9 cellular contexts compared by ENCODE assay signal in genomic region chr5:137752873-137753226, GRCh38. TPM values are rescaled to one million over a fixed set of nuclear protein-coding genes. Genes with fewer than 3 reads are reported as not detected.
DNase-seq lines count a peak whose midpoint lies in the region; ATAC-seq, FAIRE-seq and TF ChIP-seq lines count a peak whose summit lies in the region.
"Had no signal": no experiment of that assay in that cellular context is flagged by ENCODE, and none has a peak within 500 bp of the region (broad histone marks: within the 10 kb centered on the region; RNA-seq: fewer than 3 reads in every experiment).

No MANE protein-coding gene starts in this region.

- POLR2A ChIA-PET in OCI-LY7 (lab: Charles Lee) (interaction anchor here (0.7 to 1.5 kb wide), 7 partner anchors 11 to 584 kb away, joined by 3 to 5 read pairs (median 3); partner anchors contain the start of gene FAM13B), HepG2 (lab: Yijun Ruan, JAX) (interaction anchor here (1.7 kb wide), 1 partner anchor 281 kb away, joined by 7 read pairs; the partner anchor contains the start of gene FAM13B)

- BruUV-seq in OCI-LY7 (replicated peaks; lab: Mats Ljungman, UMichigan) (no TSS peak), HepG2 (replicated peaks; lab: Mats Ljungman, UMichigan) (no TSS peak)

- in situ Hi-C loops in HepG2 (cut with HindIII; ENCODE audit: extremely low pct_ligation_motif_present, low pct_unique_long_range_greater_than_20kb), result no loop called here

- H3K4me1 ChIP-seq in OCI-LY7 (ENCODE audit: insufficient read depth, low read length, poor library complexity, severe bottlenecking), result peaks cover 23% of the 10 kb centered on the region
- no peaks in the 10 kb centered on the region for H3K4me1 ChIP-seq in breast epithelium
- peaks cover 26% of the 10 kb centered on the region for H3K4me1 ChIP-seq in HepG2 (ENCODE audit: insufficient read depth, low read length)
- peaks cover 2% of the 10 kb centered on the region for H3K4me1 ChIP-seq in thymus (ENCODE audit: control insufficient read depth, insufficient read depth, low read length)

- H3K9ac ChIP-seq in HepG2 (ENCODE audit: insufficient read depth, low read depth, low read length), result peak overlapping the region; percentile 99

- peak; percentile 25 for DNase-seq in activated T-cell treated with anti-CD3 and anti-CD28 coated beads for 48 hours (ENCODE audit: low read depth)
- no peak for DNase-seq in activated T-cell treated with anti-CD3 and anti-CD28 coated beads for 4 hours
- DNase-seq in OCI-LY7 (ENCODE audit: low spot score), result peak; percentile 58
- DNase-seq in breast epithelium (ENCODE audit: low spot score in 2 of 2), result no peak
- peak; percentile 17 for DNase-seq in HepG2 (ENCODE audit: low spot score)
- DNase-seq in SHP77 treated with DMSO at 0.1 percent for 48 hours (lab: John Stamatoyannopoulos, UW), result no peak

- no peaks in the 10 kb centered on the region for H3K9me2 ChIP-seq in OCI-LY7 (ENCODE audit: insufficient read depth, low read length)

- intact Hi-C loops in OCI-LY7 (cut with micrococcal nuclease; ENCODE audit: unreplicated experiment) (loop anchor here (1.0 to 10.0 kb wide), 4 partner anchors 280 to 1588 kb away; partner anchors contain the start of genes BRD8 and FAM13B), breast epithelium (cut with DNase I; ENCODE audit: low total_unique reads) (no loop called here), HepG2 (cut with micrococcal nuclease; ENCODE audit: unreplicated experiment) (loop anchor here (10.0 kb wide), 1 partner anchor 142 kb away; no protein-coding TSS in a partner anchor)

- H3K4me3 ChIP-seq in OCI-LY7 (ENCODE audit: low read depth, low read length, poor library complexity, severe bottlenecking), result peak overlapping the region; percentile 99
- H3K4me3 ChIP-seq in breast epithelium, result peak overlapping the region; percentile 78 to 91 (median 88)
- peak overlapping the region; percentile 89 to 100 (median 98) for H3K4me3 ChIP-seq in HepG2 (replicated peaks in 1 of 3; ENCODE audit: insufficient read depth in 1 of 3, low read depth in 2 of 3, low read length in 3 of 3)
- peak overlapping the region; percentile 86 for H3K4me3 ChIP-seq in thymus (ENCODE audit: low read length)

- WGBS in HepG2 (ENCODE audit: low lambda C conversion rate), result 3% methylated on average over 3 of the region's 6 CpGs
- under 1% methylated on average over 6 of the region's 6 CpGs for WGBS in thymus

- TF ChIP-seq CTCF in OCI-LY7 (conservative IDR thresholded peaks at IDR 0.05; ENCODE audit: low read length) (no peak), breast epithelium (IDR thresholded peaks at IDR 0.05) (no peak), HepG2 (CRISPR knock-in tag; IDR thresholded peaks at IDR 0.05) (no peak)

- H3K9me3 ChIP-seq in OCI-LY7 (ENCODE audit: low read length), result 0 out of 2 replicates have a peak, but pooled peaks cover 6% of the 10 kb centered on the region
- H3K9me3 ChIP-seq in breast epithelium, result no peaks in the 10 kb centered on the region
- no peaks in the 10 kb centered on the region for H3K9me3 ChIP-seq in HepG2 (ENCODE audit: low read length)
- H3K9me3 ChIP-seq in thymus (ENCODE audit: control insufficient read depth), result no peaks in the 10 kb centered on the region

- TF ChIP-seq POLR2A in breast epithelium (IDR thresholded peaks at IDR 0.05), result no peak
- no peak for TF ChIP-seq POLR2A in HepG2 (IDR thresholded peaks at IDR 0.05; ENCODE audit: insufficient read depth in 1 of 2, low read depth in 2 of 2, low read length in 2 of 2)

- CTCF ChIA-PET in OCI-LY7 (lab: Charles Lee; ENCODE audit: unreplicated experiment) (no interaction called here), HepG2 (lab: Yijun Ruan, JAX; ENCODE audit: low intra/inter-chr PET ratio, low total read pairs) (interaction anchor here (1.7 kb wide), 1 partner anchor 70 kb away, joined by 5 read pairs; no protein-coding TSS in a partner anchor)

- peaks cover 51% of the 10 kb centered on the region for H4K20me1 ChIP-seq in OCI-LY7 (ENCODE audit: insufficient read depth, low read length)
- H4K20me1 ChIP-seq in HepG2 (ENCODE audit: insufficient read depth, low read length), result peaks cover 23% of the 10 kb centered on the region

- no peak for FAIRE-seq in HepG2 (lab: Jason Lieb, UNC)
- FAIRE-seq: GM18507 had no signal

- H2AFZ ChIP-seq in OCI-LY7 (ENCODE audit: low read length) (no peak overlapping the region), HepG2 (ENCODE audit: low read length) (no peak overlapping the region)

- H3K36me3 ChIP-seq in OCI-LY7 (ENCODE audit: insufficient read depth, low read length) (peaks cover 53% of the 10 kb centered on the region), breast epithelium (no peaks in the 10 kb centered on the region), HepG2 (replicated peaks in 1 of 2; ENCODE audit: control insufficient read depth in 1 of 2, insufficient read depth in 2 of 2, low read length in 2 of 2) (no peaks in the 10 kb centered on the region), thymus (ENCODE audit: control insufficient read depth, insufficient read depth) (no peaks in the 10 kb centered on the region)

- TF ChIP-seq RAD21 in HepG2 (CRISPR knock-in tag; IDR thresholded peaks at IDR 0.05), result no peak

- no peak for ATAC-seq in HepG2
- no peak for ATAC-seq in HG03457 (IDR thresholded peaks at IDR 0.05; ENCODE audit: unreplicated experiment)

- H3K27me3 ChIP-seq in breast epithelium (no peaks in the 10 kb centered on the region), HepG2 (ENCODE audit: control insufficient read depth in 1 of 2, insufficient read depth in 2 of 2, low read length in 2 of 2) (peaks cover 0 to 2% of the 10 kb centered on the region in 2 experiments; a peak in 1 of 5 replicates), thymus (ENCODE audit: control insufficient read depth, insufficient read depth) (no peaks in the 10 kb centered on the region)

- H3K79me2 ChIP-seq in OCI-LY7 (ENCODE audit: insufficient read depth, low read depth, low read length) (peaks cover 57% of the 10 kb centered on the region), HepG2 (ENCODE audit: insufficient read depth, low read length) (peaks cover 38% of the 10 kb centered on the region)

- H3K27ac ChIP-seq in OCI-LY7 (ENCODE audit: low read depth, low read length, poor library complexity, severe bottlenecking) (peak overlapping the region; percentile 72), breast epithelium (peak overlapping the region; percentile 100), HepG2 (ENCODE audit: extremely low read length, insufficient read depth, low read length) (peak overlapping the region; percentile 99), thymus (ENCODE audit: low read depth) (peak overlapping the region; percentile 100)

- TF ChIP-seq EP300 in HepG2 (IDR thresholded peaks at IDR 0.05; ENCODE audit: low read depth in 2 of 2, low read length in 2 of 2), result no peak
- TF ChIP-seq EP300 in HepG2 (CRISPR knock-in tag; IDR thresholded peaks at IDR 0.05; ENCODE audit: borderline replicate concordance), result no peak

- H3K4me2 ChIP-seq in OCI-LY7 (ENCODE audit: low read length), result peak overlapping the region; percentile 75
- H3K4me2 ChIP-seq in HepG2 (ENCODE audit: low read depth, low read length), result peak overlapping the region; percentile 87

RNA-seq across cellular contexts. Expression of gene HNRNPA0, which starts 1.3 kb away (rescaled TPM):
- 20.6 and 25.8 TPM in 2 replicates for total RNA-seq in OCI-LY7 (2014; rRNA removed; shearing (Covaris generic))
- 46.0 and 50.3 TPM in 2 replicates for total RNA-seq in OCI-LY7 (2022)
- 10 to 100 TPM; 11.5 to 13.3 (median 11.8) TPM for total RNA-seq in breast epithelium
- total RNA-seq in HepG2 (2016; rRNA removed; fragmentation: Illumina TruSeq; extraction: Trizol), result 12.9 and 16.9 TPM in 2 replicates
- 2.5 TPM in 2 replicates for total RNA-seq in HepG2 (2016; cell fraction: cytosol; rRNA removed; fragmentation: Illumina TruSeq; extraction: Trizol; ENCODE audit: low read depth)
- 14.9 TPM in 2 replicates for total RNA-seq in HepG2 (2016; cell fraction: insoluble cytoplasmic fraction; rRNA removed; fragmentation: Illumina TruSeq; extraction: Trizol)
- 8.5 and 8.9 TPM in 2 replicates for total RNA-seq in HepG2 (2016; cell fraction: membrane; rRNA removed; fragmentation: Illumina TruSeq; extraction: Trizol)
- 10.5 and 11.0 TPM in 2 replicates for total RNA-seq in HepG2 (2016; cell fraction: nucleus; rRNA removed; fragmentation: Illumina TruSeq; extraction: Trizol)
- polyA plus RNA-seq in HepG2 (2011; rRNA removed), result 9.0 and 9.6 TPM in 2 replicates
- polyA plus RNA-seq in HepG2 (2011; cell fraction: cytosol; rRNA removed), result 9.8 and 11.3 TPM in 2 replicates
- polyA plus RNA-seq in HepG2 (2011; cell fraction: nucleus; rRNA removed), result 4.5 and 4.6 TPM in 2 replicates
- 15.9 and 21.6 TPM in 2 replicates for polyA plus RNA-seq in HepG2 (2012)
- 3.6 and 3.8 TPM in 2 replicates for polyA plus RNA-seq in HepG2 (2016; cell fraction: cytosol; fragmentation: Illumina TruSeq; extraction: Trizol; ENCODE audit: low read depth)
- 39.4 and 44.5 TPM in 2 replicates for polyA plus RNA-seq in HepG2 (2016; cell fraction: insoluble cytoplasmic fraction; fragmentation: Illumina TruSeq; extraction: Trizol; ENCODE audit: low read depth)
- 10.7 and 10.9 TPM in 2 replicates for polyA plus RNA-seq in HepG2 (2016; cell fraction: membrane; fragmentation: Illumina TruSeq; extraction: Trizol; ENCODE audit: low read depth)
- 24.8 and 26.2 TPM in 2 replicates for polyA plus RNA-seq in HepG2 (2016; cell fraction: nucleus; fragmentation: Illumina TruSeq; extraction: Trizol; ENCODE audit: insufficient read depth, low read depth)
- polyA minus RNA-seq in HepG2 (2011; rRNA and poly(A)+ RNA removed; ENCODE audit: low replicate concordance), result 9.1 and 9.6 TPM in 2 replicates
- polyA minus RNA-seq in HepG2 (2011; cell fraction: cytosol; rRNA and poly(A)+ RNA removed), result 10.9 and 13.7 TPM in 2 replicates
- polyA minus RNA-seq in HepG2 (2011; cell fraction: nucleus; rRNA and poly(A)+ RNA removed), result 6.5 and 8.1 TPM in 2 replicates
- polyA plus RNA-seq in thymus, result 32.9 TPM

RNA-seq across cellular contexts. Expression of gene KLHL3, which starts 17.0 kb away (rescaled TPM):
- 0.23 and 0.28 TPM in 2 replicates for total RNA-seq in OCI-LY7 (2014; rRNA removed; shearing (Covaris generic))
- total RNA-seq in OCI-LY7 (2022) (5.2 and 6.2 TPM in 2 replicates), breast epithelium (10 to 100 TPM in 1 of 3 donors, 1 to 10 TPM in 2; 4.5 to 11.7 (median 4.9) TPM), HepG2 (2016; rRNA removed; fragmentation: Illumina TruSeq; extraction: Trizol) (0.02 TPM in 1 of 2 replicates, not detected in the other)
- total RNA-seq in HepG2 (2016; cell fraction: cytosol; rRNA removed; fragmentation: Illumina TruSeq; extraction: Trizol; ENCODE audit: low read depth), result not detected in 2 replicates
- 0.02 and 0.09 TPM in 2 replicates for total RNA-seq in HepG2 (2016; cell fraction: insoluble cytoplasmic fraction; rRNA removed; fragmentation: Illumina TruSeq; extraction: Trizol)
- total RNA-seq in HepG2 (2016; cell fraction: membrane; rRNA removed; fragmentation: Illumina TruSeq; extraction: Trizol), result 0.10 and 0.46 TPM in 2 replicates
- total RNA-seq in HepG2 (2016; cell fraction: nucleus; rRNA removed; fragmentation: Illumina TruSeq; extraction: Trizol), result 0.09 TPM in 1 of 2 replicates, not detected in the other
- polyA plus RNA-seq in HepG2 (2011; rRNA removed) (0.08 and 0.10 TPM in 2 replicates), thymus (5.0 TPM)
- polyA plus RNA-seq in HepG2 (2011; cell fraction: cytosol; rRNA removed), result 0.11 and 0.12 TPM in 2 replicates
- 0.31 and 0.54 TPM in 2 replicates for polyA plus RNA-seq in HepG2 (2011; cell fraction: nucleus; rRNA removed)
- polyA plus RNA-seq in HepG2 (2012), result 0.15 and 0.20 TPM in 2 replicates
- polyA plus RNA-seq in HepG2 (2016; cell fraction: cytosol; fragmentation: Illumina TruSeq; extraction: Trizol; ENCODE audit: low read depth), result not detected in 2 replicates
- 0.04 TPM in 1 of 2 replicates, not detected in the other for polyA plus RNA-seq in HepG2 (2016; cell fraction: insoluble cytoplasmic fraction; fragmentation: Illumina TruSeq; extraction: Trizol; ENCODE audit: low read depth)
- polyA plus RNA-seq in HepG2 (2016; cell fraction: membrane; fragmentation: Illumina TruSeq; extraction: Trizol; ENCODE audit: low read depth), result not detected in 2 replicates
- polyA plus RNA-seq in HepG2 (2016; cell fraction: nucleus; fragmentation: Illumina TruSeq; extraction: Trizol; ENCODE audit: insufficient read depth, low read depth), result not detected in 2 replicates
- polyA minus RNA-seq in HepG2 (2011; rRNA and poly(A)+ RNA removed; ENCODE audit: low replicate concordance), result 0.16 and 16.6 TPM in 2 replicates
- 0.18 TPM in 1 of 2 replicates, not detected in the other for polyA minus RNA-seq in HepG2 (2011; cell fraction: cytosol; rRNA and poly(A)+ RNA removed)
- polyA minus RNA-seq in HepG2 (2011; cell fraction: nucleus; rRNA and poly(A)+ RNA removed), result 0.37 and 0.52 TPM in 2 replicates

Comparison
In these comparisons a context has a peak if more than half of its experiments do, and no peak if none do; other contexts are left out.
1. DNase-seq: peak in activated T-cell treated with anti-CD3 and anti-CD28 coated beads for 48 hours (single experiment), OCI-LY7 (single experiment) and HepG2 (single experiment); none in activated T-cell treated with anti-CD3 and anti-CD28 coated beads for 4 hours (single experiment), breast epithelium (0 of 2) and SHP77 treated with DMSO at 0.1 percent for 48 hours (single experiment).
2. Peak in every context shown above with its lines, with median percentiles within 50 percentile points of each other: H3K27ac ChIP-seq and H3K4me3 ChIP-seq.